ENCODE assay signal across 18 cellular contexts in genomic region chr1:243364866-243365265, GRCh38.
DNase-seq lines count a peak whose midpoint lies in the region; ATAC-seq, FAIRE-seq and TF ChIP-seq lines count a peak whose summit lies in the region.
"Had no signal": no experiment of that assay in that cellular context is flagged by ENCODE, and none has a peak within 500 bp of the region (broad histone marks: within the 10 kb centered on the region; RNA-seq: fewer than 3 reads in every experiment).

No MANE protein-coding gene starts in this region.

- CTCF ChIA-PET in A549 (lab: Yijun Ruan, JAX) = interaction anchor here (0.9 to 1.7 kb wide), 2 partner anchors 17 to 21 kb away, joined by 3 to 5 read pairs; no protein-coding TSS in a partner anchor
- CTCF ChIA-PET in activated CD8-positive, alpha-beta memory T cell treated with anti-CD3 and anti-CD28 coated beads, Interleukin-2, amount 10 ng/mL, durations not matched to agents 7 days and 5 days (lab: Charles Lee) = no interaction called here

- H3K4me1 ChIP-seq in A549 = peaks cover 10% of the 10 kb centered on the region; the same call in 2 of the 3 replicates
- H3K4me1 ChIP-seq: SJCRH30 had no signal

- 56% methylated on average over 8 of the region's 8 CpGs for WGBS in A549 (ENCODE audit: missing lambda C conversion rate)

- H3K36me3 Mint-ChIP-seq in activated CD8-positive, alpha-beta memory T cell treated with anti-CD3 and anti-CD28 coated beads, Interleukin-2, amount 10 ng/mL, durations not matched to agents 7 days and 5 days = peaks cover 17% of the 10 kb centered on the region

- intact Hi-C loops in left colon (cut with DNase I, micrococcal nuclease) = no loop called here

- no peak for TF ChIP-seq RAD21 in A549 (conservative IDR thresholded peaks at IDR 0.05 in 1 of 2, IDR thresholded peaks at IDR 0.05 in 1 of 2)

- no peaks in the 10 kb centered on the region for H3K9me3 ChIP-seq in A549
- H3K9me3 ChIP-seq: SJCRH30 had no signal

- POLR2A ChIA-PET in A549 (lab: Yijun Ruan, JAX) = no interaction called here

- no peaks in the 10 kb centered on the region for H3K4me1 Mint-ChIP-seq in activated CD8-positive, alpha-beta memory T cell treated with anti-CD3 and anti-CD28 coated beads, Interleukin-2, amount 10 ng/mL, durations not matched to agents 7 days and 5 days
- H3K4me1 Mint-ChIP-seq: H9 had no signal

- H3K4me3 ChIP-seq in A549 = no peak overlapping the region
- H3K4me3 ChIP-seq: K562, PC-9, SJCRH30 had no signal

- peak overlapping the region; percentile 54 for H3K4me2 ChIP-seq in A549
- H3K4me2 ChIP-seq: PC-9 had no signal

- H3K27ac Mint-ChIP-seq in activated CD8-positive, alpha-beta memory T cell treated with anti-CD3 and anti-CD28 coated beads, Interleukin-2, amount 10 ng/mL, durations not matched to agents 7 days and 5 days = no peak overlapping the region
- H3K27ac Mint-ChIP-seq: H9 had no signal

- DNase-seq in A549 (ENCODE audit: low read depth in 1 of 2, low spot score in 1 of 2) = peak in 1 of 2 experiments; percentile 7
- DNase-seq in DMS53 treated with DMSO at 0.1 percent for 48 hours (lab: John Stamatoyannopoulos, UW; ENCODE audit: unreplicated experiment) = peak; percentile 74
- DNase-seq in left colon = no peak
- no peak for DNase-seq in effector CD8-positive, alpha-beta T cell (lab: John Stamatoyannopoulos, UW)
- no peak for DNase-seq in activated CD4-positive, alpha-beta T cell treated with anti-CD3 and anti-CD28 coated beads for 1 hour
- DNase-seq in activated CD8-positive, alpha-beta memory T cell treated with anti-CD3 and anti-CD28 coated beads, Interleukin-2, amount 10 ng/mL, durations not matched to agents 7 days and 5 days = no peak
- DNase-seq: DMS 273 treated with DMSO at 0.1 percent for 48 hours, GF-D8, H9, NCI-H1105 treated with DMSO at 0.1 percent for 48 hours, NCI-H1694, NCI-H2081 treated with DMSO at 0.1 percent for 48 hours, PC-9, SJCRH30 had no signal

- FAIRE-seq in A549 (lab: Jason Lieb, UNC) (no peak), TTC549 (lab: Jason Lieb, UNC) (peak; percentile 34)
- FAIRE-seq: A204.1, K562 had no signal

- no peaks in the 10 kb centered on the region for H3K27me3 Mint-ChIP-seq in activated CD8-positive, alpha-beta memory T cell treated with anti-CD3 and anti-CD28 coated beads, Interleukin-2, amount 10 ng/mL, durations not matched to agents 7 days and 5 days

- no peak overlapping the region for H3K4me3 Mint-ChIP-seq in activated CD8-positive, alpha-beta memory T cell treated with anti-CD3 and anti-CD28 coated beads, Interleukin-2, amount 10 ng/mL, durations not matched to agents 7 days and 5 days
- H3K4me3 Mint-ChIP-seq: H9 had no signal

- no peak overlapping the region for H3K27ac ChIP-seq in A549
- H3K27ac ChIP-seq: PC-9, SJCRH30 had no signal

- ATAC-seq in A549 (no peak), left colon (peak; percentile 55), HG03342 (IDR thresholded peaks at IDR 0.05; ENCODE audit: unreplicated experiment) (no peak)
- ATAC-seq in activated CD8-positive, alpha-beta memory T cell treated with anti-CD3 and anti-CD28 coated beads, Interleukin-2, amount 10 ng/mL, durations not matched to agents 7 days and 5 days = no peak

- TF ChIP-seq CTCF in A549 (IDR thresholded peaks at IDR 0.05) = no peak

- peaks cover 1% of the 10 kb centered on the region for H3K9me3 Mint-ChIP-seq in activated CD8-positive, alpha-beta memory T cell treated with anti-CD3 and anti-CD28 coated beads, Interleukin-2, amount 10 ng/mL, durations not matched to agents 7 days and 5 days (ENCODE audit: low read depth)
- H3K9me3 Mint-ChIP-seq: H9 had no signal

- TF ChIP-seq POLR2A in A549 (IDR thresholded peaks at IDR 0.05; ENCODE audit: low read length) = no peak

- no peak for TF ChIP-seq EP300 in A549 (IDR thresholded peaks at IDR 0.05)

TF ChIP-seq in A549, 52 proteins besides CTCF, POLR2A, EP300 and RAD21:
- TF ChIP-seq RFX5 (IDR thresholded peaks at IDR 0.05) = no peak
- no peak for TF ChIP-seq EHF (CRISPR knock-in tag; IDR thresholded peaks at IDR 0.05)
- no peak for TF ChIP-seq ZNF302 (CRISPR knock-in tag; IDR thresholded peaks at IDR 0.05)
- TF ChIP-seq, protein P1, sequence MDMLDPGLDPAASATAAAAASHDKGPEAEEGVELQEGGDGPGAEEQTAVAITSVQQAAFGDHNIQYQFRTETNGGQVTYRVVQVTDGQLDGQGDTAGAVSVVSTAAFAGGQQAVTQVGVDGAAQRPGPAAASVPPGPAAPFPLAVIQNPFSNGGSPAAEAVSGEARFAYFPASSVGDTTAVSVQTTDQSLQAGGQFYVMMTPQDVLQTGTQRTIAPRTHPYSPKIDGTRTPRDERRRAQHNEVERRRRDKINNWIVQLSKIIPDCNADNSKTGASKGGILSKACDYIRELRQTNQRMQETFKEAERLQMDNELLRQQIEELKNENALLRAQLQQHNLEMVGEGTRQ (IDR thresholded peaks at IDR 0.05) = no peak
- no peak for TF ChIP-seq JUNB (IDR thresholded peaks at IDR 0.05)
- no peak for TF ChIP-seq CEBPB (IDR thresholded peaks at IDR 0.05)
- no peak for TF ChIP-seq HDAC2 (IDR thresholded peaks at IDR 0.05)
- no peak for TF ChIP-seq FOSB (CRISPR knock-in tag; IDR thresholded peaks at IDR 0.05)
- no peak for TF ChIP-seq KDM1A (IDR thresholded peaks at IDR 0.05; ENCODE audit: low read depth)
- TF ChIP-seq FOSL2 (IDR thresholded peaks at IDR 0.05) = no peak
- TF ChIP-seq FOSL2 (CRISPR knock-in tag; IDR thresholded peaks at IDR 0.05) = no peak
- TF ChIP-seq SREBF2 (IDR thresholded peaks at IDR 0.05) = no peak
- TF ChIP-seq ESRRA (IDR thresholded peaks at IDR 0.05; ENCODE audit: borderline replicate concordance, low read length) = no peak
- no peak for TF ChIP-seq GATA3 (IDR thresholded peaks at IDR 0.05; ENCODE audit: borderline replicate concordance)
- TF ChIP-seq CBX8 (IDR thresholded peaks at IDR 0.05) = no peak
- TF ChIP-seq HOXA7 (CRISPR knock-in tag; IDR thresholded peaks at IDR 0.05) = no peak
- TF ChIP-seq EHMT2 (IDR thresholded peaks at IDR 0.05; ENCODE audit: low read depth) = no peak
- TF ChIP-seq MAX (IDR thresholded peaks at IDR 0.05) = no peak
- TF ChIP-seq HES2 (IDR thresholded peaks at IDR 0.05) = no peak
